In genomic region chr13:52809310-52809769, GRCh38 we compare ENCODE assay signal across 8 cellular contexts.
DNase-seq lines count a peak whose midpoint lies in the region; ATAC-seq and TF ChIP-seq lines count a peak whose summit lies in the region.

No MANE protein-coding gene starts in this region.

- H3K9me3 ChIP-seq in parathyroid adenoma (ENCODE audit: control insufficient read depth, low read length) = no peaks in the 10 kb centered on the region
- H3K9me3 ChIP-seq in tibial artery = no peaks in the 10 kb centered on the region

- H3K4me1 ChIP-seq in parathyroid adenoma (peaks cover 7% of the 10 kb centered on the region), tibial artery (no peaks in the 10 kb centered on the region)

- no peak overlapping the region for H3K4me3 ChIP-seq in parathyroid adenoma (ENCODE audit: low read depth, low read length)
- no peak overlapping the region for H3K4me3 ChIP-seq in tibial artery

- no peak overlapping the region for H3K27ac ChIP-seq in parathyroid adenoma
- no peak overlapping the region for H3K27ac ChIP-seq in tibial artery

- no peaks in the 10 kb centered on the region for H3K79me2 ChIP-seq in parathyroid adenoma

- TF ChIP-seq CTCF in parathyroid adenoma (IDR thresholded peaks at IDR 0.05) (peak; percentile 54), tibial artery (IDR thresholded peaks at IDR 0.05) (peak in 1 of 2 experiments; percentile 14)

- H2AFZ ChIP-seq in parathyroid adenoma = no peak overlapping the region

- no peaks in the 10 kb centered on the region for H3K36me3 ChIP-seq in parathyroid adenoma (ENCODE audit: control insufficient read depth, insufficient read depth, low read length)
- no peaks in the 10 kb centered on the region for H3K36me3 ChIP-seq in tibial artery

- no peaks in the 10 kb centered on the region for H3K27me3 ChIP-seq in parathyroid adenoma (ENCODE audit: control insufficient read depth, insufficient read depth, low read length)
- H3K27me3 ChIP-seq in tibial artery = no peaks in the 10 kb centered on the region

- intact Hi-C loops in tibial artery (cut with DNase I; ENCODE audit: low total_unique reads) = no loop called here

- H3K4me2 ChIP-seq in parathyroid adenoma (ENCODE audit: low read length) = peak overlapping the region; percentile 27

- ATAC-seq in GM19452 (IDR thresholded peaks at IDR 0.05; ENCODE audit: unreplicated experiment) (peak; percentile 80), HG03565 (IDR thresholded peaks at IDR 0.05; ENCODE audit: unreplicated experiment) (peak; percentile 77)

- DNase-seq in D341Med (ENCODE audit: low spot score) (peak; percentile 91), NCI-H748 treated with DMSO at 0.1 percent for 48 hours (lab: John Stamatoyannopoulos, UW) (peak; percentile 84), foreskin melanocyte (peak; percentile 69), tibial artery (no peak)
- DNase-seq in activated CD8-positive, alpha-beta memory T cell treated with anti-CD3 and anti-CD28 coated beads, Interleukin-2, amount 50 U/mL, for 48 hours = peak; percentile 66

- H3K9ac ChIP-seq in parathyroid adenoma = no peak overlapping the region

Comparison
In these comparisons a context has a peak if more than half of its experiments do, and no peak if none do; other contexts are left out.
1. DNase-seq: peak in D341Med (single experiment), NCI-H748 treated with DMSO at 0.1 percent for 48 hours (single experiment), activated CD8-positive, alpha-beta memory T cell treated with anti-CD3 and anti-CD28 coated beads, Interleukin-2, amount 50 U/mL, for 48 hours (single experiment) and foreskin melanocyte (single experiment); none in tibial artery (0 of 2).